In the genomic region with DNA sequence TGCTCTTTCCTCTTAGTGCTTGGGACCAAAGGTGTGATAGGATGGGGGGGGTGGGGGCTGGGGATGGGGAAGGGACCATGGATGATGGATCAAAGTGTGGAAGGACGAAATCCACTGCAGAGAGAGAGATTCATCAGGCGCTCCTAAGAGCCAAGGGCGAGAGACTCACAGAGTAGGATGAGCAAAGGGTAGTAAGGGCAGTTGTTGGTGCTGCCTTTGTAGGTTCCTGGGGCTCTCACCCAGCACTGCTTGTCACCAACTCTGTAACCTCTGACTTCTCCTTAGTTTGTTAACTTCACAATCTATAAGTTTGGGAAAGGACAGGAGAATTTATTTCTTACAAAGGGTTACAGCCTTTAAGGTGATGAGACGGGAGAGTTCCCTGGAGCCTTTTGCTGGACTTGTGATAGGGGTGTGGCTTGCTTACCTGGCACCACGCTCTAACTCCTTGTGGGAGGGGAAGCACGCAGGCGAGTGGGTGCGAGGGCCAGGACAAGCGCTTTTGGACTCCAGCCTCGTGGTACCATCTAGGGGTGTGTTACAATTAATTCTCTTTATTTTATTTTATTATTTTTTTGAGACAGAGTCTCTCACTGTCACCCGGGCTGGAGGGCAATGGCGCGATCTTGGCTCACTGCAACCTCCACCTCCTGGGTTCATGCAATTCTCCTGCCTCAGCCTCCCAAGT, we compare ENCODE assay signal across 12 cellular contexts. TPM values are rescaled to one million over a fixed set of nuclear protein-coding genes. Genes with fewer than 3 reads are reported as not detected.
DNase-seq lines count a peak whose midpoint lies in the region; ATAC-seq, FAIRE-seq and TF ChIP-seq lines count a peak whose summit lies in the region.
"Had no signal": no experiment of that assay in that cellular context is flagged by ENCODE, and none has a peak within 500 bp of the region (broad histone marks: within the 10 kb centered on the region; RNA-seq: fewer than 3 reads in every experiment).

No MANE protein-coding gene starts in this region.

- H2AFZ ChIP-seq in astrocyte (ENCODE audit: low read depth, low read length): no peak overlapping the region

- H3K27me3 ChIP-seq in astrocyte (ENCODE audit: insufficient read depth, low read length) (no peaks in the 10 kb centered on the region), upper lobe of right lung (no peaks in the 10 kb centered on the region)

- H3K27ac Mint-ChIP-seq in activated CD8-positive, alpha-beta memory T cell treated with anti-CD3 and anti-CD28 coated beads, Interleukin-2, amount 10 ng/mL, durations not matched to agents 7 days and 5 days: no peak overlapping the region
- peak overlapping the region; percentile 10 for H3K27ac Mint-ChIP-seq in astrocyte (ENCODE audit: unreplicated experiment)
- no peak overlapping the region for H3K27ac Mint-ChIP-seq in progenitor cell of endocrine pancreas

- H3K4me3 Mint-ChIP-seq in activated CD8-positive, alpha-beta memory T cell treated with anti-CD3 and anti-CD28 coated beads, Interleukin-2, amount 10 ng/mL, durations not matched to agents 7 days and 5 days: peak overlapping the region; percentile 64
- H3K4me3 Mint-ChIP-seq in astrocyte (ENCODE audit: unreplicated experiment) (peak overlapping the region; percentile 80), progenitor cell of endocrine pancreas (ENCODE audit: low read depth) (peak overlapping the region; percentile 47)

- no peak for FAIRE-seq in astrocyte (lab: Jason Lieb, UNC)
- FAIRE-seq: islet of Langerhans had no signal

- H3K36me3 ChIP-seq in astrocyte (ENCODE audit: insufficient read depth, low read length) (no peaks in the 10 kb centered on the region), upper lobe of right lung (no peaks in the 10 kb centered on the region)

- H3K4me2 ChIP-seq in astrocyte (ENCODE audit: low read length): no peak overlapping the region

- no peak for DNase-seq in activated CD8-positive, alpha-beta memory T cell treated with anti-CD3 and anti-CD28 coated beads, Interleukin-2, amount 10 ng/mL, durations not matched to agents 7 days and 5 days
- DNase-seq in activated CD8-positive, alpha-beta memory T cell treated with anti-CD3 and anti-CD28 coated beads for 24 hours: no peak
- DNase-seq in astrocyte (ENCODE audit: low read depth) (no peak), progenitor cell of endocrine pancreas (ENCODE audit: low spot score, unreplicated experiment) (no peak), upper lobe of right lung (no peak)
- DNase-seq: activated gamma-delta T cell treated with Interleukin-2 at 50 U/mL for 16 hours, Kasumi-1, trophoblast cell had no signal

- CTCF ChIA-PET in activated CD8-positive, alpha-beta memory T cell treated with anti-CD3 and anti-CD28 coated beads, Interleukin-2, amount 10 ng/mL, durations not matched to agents 7 days and 5 days (lab: Charles Lee): interaction anchor here (0.5 to 1.2 kb wide), 2 partner anchors 11 to 789 kb away, joined by 3 read pairs; no protein-coding TSS in a partner anchor

- peaks cover 28% of the 10 kb centered on the region for H3K4me1 Mint-ChIP-seq in activated CD8-positive, alpha-beta memory T cell treated with anti-CD3 and anti-CD28 coated beads, Interleukin-2, amount 10 ng/mL, durations not matched to agents 7 days and 5 days
- H3K4me1 Mint-ChIP-seq in astrocyte (ENCODE audit: low read depth, unreplicated experiment) (peaks cover 21% of the 10 kb centered on the region), progenitor cell of endocrine pancreas (ENCODE audit: low read depth) (peaks cover 14% of the 10 kb centered on the region)

- no peak overlapping the region for H3K9ac ChIP-seq in astrocyte (ENCODE audit: low read length)

- peaks cover 32% of the 10 kb centered on the region for H3K79me2 ChIP-seq in astrocyte (ENCODE audit: insufficient read depth, low read length)

- peaks cover 19% of the 10 kb centered on the region for H3K4me1 ChIP-seq in astrocyte (ENCODE audit: insufficient read depth, low read length)
- H3K4me1 ChIP-seq in upper lobe of right lung: peaks cover 32% of the 10 kb centered on the region

- H3K27ac ChIP-seq in astrocyte (ENCODE audit: low read depth, low read length) (no peak overlapping the region), upper lobe of right lung (no peak overlapping the region)

- H3K9me3 ChIP-seq in astrocyte (ENCODE audit: insufficient read depth, low read depth, low read length) (no peaks in the 10 kb centered on the region), upper lobe of right lung (no peaks in the 10 kb centered on the region)

- peaks cover 28% of the 10 kb centered on the region for H4K20me1 ChIP-seq in astrocyte (ENCODE audit: insufficient read depth, low read length)

- H3K27me3 Mint-ChIP-seq in activated CD8-positive, alpha-beta memory T cell treated with anti-CD3 and anti-CD28 coated beads, Interleukin-2, amount 10 ng/mL, durations not matched to agents 7 days and 5 days: peaks cover 29% of the 10 kb centered on the region
- H3K27me3 Mint-ChIP-seq in astrocyte (ENCODE audit: low read depth, unreplicated experiment) (no peaks in the 10 kb centered on the region), progenitor cell of endocrine pancreas (peaks cover 17% of the 10 kb centered on the region)

- no peak for TF ChIP-seq CTCF in astrocyte (IDR thresholded peaks at IDR 0.05; ENCODE audit: insufficient read depth, low read depth, low read length)
- TF ChIP-seq CTCF in progenitor cell of endocrine pancreas (IDR thresholded peaks at IDR 0.05; ENCODE audit: unreplicated experiment): no peak
- no peak for TF ChIP-seq CTCF in upper lobe of right lung (IDR thresholded peaks at IDR 0.05)

- H3K9me3 Mint-ChIP-seq in activated CD8-positive, alpha-beta memory T cell treated with anti-CD3 and anti-CD28 coated beads, Interleukin-2, amount 10 ng/mL, durations not matched to agents 7 days and 5 days (ENCODE audit: low read depth): no peaks in the 10 kb centered on the region
- H3K9me3 Mint-ChIP-seq in astrocyte (ENCODE audit: unreplicated experiment) (no peaks in the 10 kb centered on the region), progenitor cell of endocrine pancreas (ENCODE audit: low read depth) (no peaks in the 10 kb centered on the region)

- no peak for ATAC-seq in activated CD8-positive, alpha-beta memory T cell treated with anti-CD3 and anti-CD28 coated beads, Interleukin-2, amount 10 ng/mL, durations not matched to agents 7 days and 5 days
- ATAC-seq in HG03432 (IDR thresholded peaks at IDR 0.05; ENCODE audit: unreplicated experiment) (peak; percentile 3), HG03280 (IDR thresholded peaks at IDR 0.05; ENCODE audit: unreplicated experiment) (no peak), HG02571 (IDR thresholded peaks at IDR 0.05; ENCODE audit: unreplicated experiment) (no peak), upper lobe of right lung (no peak)

- H3K4me3 ChIP-seq in astrocyte (ENCODE audit: insufficient read depth, low read depth, low read length): no peak overlapping the region
- no peak overlapping the region for H3K4me3 ChIP-seq in upper lobe of right lung

- H3K36me3 Mint-ChIP-seq in activated CD8-positive, alpha-beta memory T cell treated with anti-CD3 and anti-CD28 coated beads, Interleukin-2, amount 10 ng/mL, durations not matched to agents 7 days and 5 days: peaks cover 2% of the 10 kb centered on the region
- H3K36me3 Mint-ChIP-seq in astrocyte (ENCODE audit: low read depth, unreplicated experiment) (peaks cover 5% of the 10 kb centered on the region), progenitor cell of endocrine pancreas (ENCODE audit: insufficient read depth) (no peaks in the 10 kb centered on the region)

- intact Hi-C loops in upper lobe of right lung (cut with DNase I): no loop called here

RNA-seq across cellular contexts. Expression of a gene that starts 1.6 kb away (rescaled TPM):
- total RNA-seq in activated CD8-positive, alpha-beta memory T cell treated with anti-CD3 and anti-CD28 coated beads, Interleukin-2, amount 10 ng/mL, durations not matched to agents 7 days and 5 days: 10 to 100 TPM; 95.3 to 99.6 TPM
- total RNA-seq in astrocyte: 159 and 180 TPM in 2 replicates
- total RNA-seq in progenitor cell of endocrine pancreas: 56.1 and 57.6 TPM in 2 replicates
- total RNA-seq in upper lobe of right lung: 280 TPM

RNA-seq across cellular contexts. Expression of a gene that starts 58.0 kb away (rescaled TPM):
- total RNA-seq in activated CD8-positive, alpha-beta memory T cell treated with anti-CD3 and anti-CD28 coated beads, Interleukin-2, amount 10 ng/mL, durations not matched to agents 7 days and 5 days: 10 to 100 TPM; 49.1 to 50.4 TPM
- total RNA-seq in astrocyte (31.7 and 34.0 TPM in 2 replicates), progenitor cell of endocrine pancreas (38.0 and 41.3 TPM in 2 replicates), upper lobe of right lung (18.4 TPM)

RNA-seq across cellular contexts. Expression of a gene that starts 58.0 kb away (rescaled TPM):
- under 1 TPM; 0.21 to 0.47 TPM for total RNA-seq in activated CD8-positive, alpha-beta memory T cell treated with anti-CD3 and anti-CD28 coated beads, Interleukin-2, amount 10 ng/mL, durations not matched to agents 7 days and 5 days
- 3.2 TPM in 2 replicates for total RNA-seq in astrocyte
- total RNA-seq in progenitor cell of endocrine pancreas: 2.0 and 2.2 TPM in 2 replicates
- 0.41 TPM for total RNA-seq in upper lobe of right lung

RNA-seq across cellular contexts. Expression of a gene that starts 58.8 kb away (rescaled TPM):
- total RNA-seq in activated CD8-positive, alpha-beta memory T cell treated with anti-CD3 and anti-CD28 coated beads, Interleukin-2, amount 10 ng/mL, durations not matched to agents 7 days and 5 days: 10 to 100 TPM; 44.2 to 47.4 TPM
- total RNA-seq in astrocyte (22.5 and 27.7 TPM in 2 replicates), progenitor cell of endocrine pancreas (42.0 and 42.6 TPM in 2 replicates), upper lobe of right lung (148 TPM)
